Comparison of ENCODE assay signal across 32 cellular contexts in genomic region chr7:83613232-83613631, GRCh38. TPM values are rescaled to one million over a fixed set of nuclear protein-coding genes. Genes with fewer than 3 reads are reported as not detected.
DNase-seq lines count a peak whose midpoint lies in the region; ATAC-seq, FAIRE-seq and TF ChIP-seq lines count a peak whose summit lies in the region.
"Had no signal": no experiment of that assay in that cellular context is flagged by ENCODE, and none has a peak within 500 bp of the region (broad histone marks: within the 10 kb centered on the region; RNA-seq: fewer than 3 reads in every experiment).

No MANE protein-coding gene starts in this region.

- H3K4me1 ChIP-seq in GM23248 (ENCODE audit: insufficient read depth) = 0 out of 2 replicates have a peak, but pooled peaks cover 4% of the 10 kb centered on the region
- no peaks in the 10 kb centered on the region for H3K4me1 ChIP-seq in astrocyte (ENCODE audit: insufficient read depth, low read length)
- H3K4me1 ChIP-seq in SJCRH30 = no peaks in the 10 kb centered on the region
- H3K4me1 ChIP-seq: gastroesophageal sphincter, upper lobe of right lung had no signal

- no peak overlapping the region for H3K4me2 ChIP-seq in GM23248 (ENCODE audit: unreplicated experiment)
- no peak overlapping the region for H3K4me2 ChIP-seq in astrocyte (ENCODE audit: low read length)

- H3K4me1 Mint-ChIP-seq in astrocyte (ENCODE audit: low read depth, unreplicated experiment) = peaks cover 7% of the 10 kb centered on the region
- H3K4me1 Mint-ChIP-seq: memory B cell; stimulated activated effector memory CD8-positive, alpha-beta T cell treated with anti-CD3 and anti-CD28 coated beads, Interleukin-12 subunit alpha, Interleukin-12 subunit beta, amount 100 ng/mL, for 72 hours had no signal

- no peak for TF ChIP-seq CTCF in astrocyte (IDR thresholded peaks at IDR 0.05; ENCODE audit: insufficient read depth, low read depth, low read length)

- no peak for FAIRE-seq in astrocyte (lab: Jason Lieb, UNC)

- ATAC-seq in HG03432 (IDR thresholded peaks at IDR 0.05; ENCODE audit: unreplicated experiment) = peak; percentile 75
- ATAC-seq: gastroesophageal sphincter; left lobe of liver; PC-3; right cardiac atrium; stimulated activated effector memory CD8-positive, alpha-beta T cell treated with anti-CD3 and anti-CD28 coated beads, Interleukin-12 subunit alpha, Interleukin-12 subunit beta, amount 100 ng/mL, for 72 hours; upper lobe of right lung had no signal

- peak overlapping the region; percentile 29 for H3K27ac Mint-ChIP-seq in astrocyte (ENCODE audit: unreplicated experiment)
- H3K27ac Mint-ChIP-seq: activated CD4-positive, alpha-beta memory T cell treated with anti-CD3 and anti-CD28 coated beads for 36 hours; memory B cell; stimulated activated effector memory CD8-positive, alpha-beta T cell treated with anti-CD3 and anti-CD28 coated beads, Interleukin-12 subunit alpha, Interleukin-12 subunit beta, amount 100 ng/mL, for 72 hours had no signal

- H3K9me3 Mint-ChIP-seq in astrocyte (ENCODE audit: unreplicated experiment) = no peaks in the 10 kb centered on the region

- H3K9me3 ChIP-seq in GM23248 (ENCODE audit: low read depth) (no peaks in the 10 kb centered on the region), astrocyte (ENCODE audit: insufficient read depth, low read depth, low read length) (no peaks in the 10 kb centered on the region), SJCRH30 (replicated peaks) (no peaks in the 10 kb centered on the region)
- H3K9me3 ChIP-seq: gastroesophageal sphincter, upper lobe of right lung had no signal

- peak; percentile 42 for DNase-seq in GM23248
- DNase-seq in astrocyte (ENCODE audit: low read depth) = peak; percentile 25
- DNase-seq in stromal cell of bone marrow (ENCODE audit: low read depth) = peak; percentile 18
- DNase-seq in ecto neural progenitor cell (ENCODE audit: low spot score) = no peak
- DNase-seq in SJCRH30 = no peak
- no peak for DNase-seq in GF-D8 (lab: John Stamatoyannopoulos, UW)
- DNase-seq: activated CD4-positive, alpha-beta memory T cell treated with anti-CD3 and anti-CD28 coated beads for 36 hours; activated CD4-positive, CD25-positive, alpha-beta regulatory T cell; activated CD8-positive, alpha-beta memory T cell treated with anti-CD3 and anti-CD28 coated beads, Interleukin-2, amount 50 U/mL, for 4 hours; activated naive CD4-positive, alpha-beta T cell treated with anti-CD3 and anti-CD28 coated beads, Interleukin-2, amount 50 U/mL, for 16 hours; anterior cingulate cortex; C1 segment of cervical spinal cord; cortex of kidney; DND-41; hippocampal formation; NCI-H1048; NCI-H1694 treated with DMSO at 0.1 percent for 48 hours; NCI-H510A; PC-3; posterior cingulate gyrus; right cardiac atrium; SHP77 treated with DMSO at 0.1 percent for 48 hours; stimulated activated CD4-positive, alpha-beta T cell treated with anti-CD3 and anti-CD28 coated beads, Interleukin-12 subunit alpha, Interleukin-12 subunit beta, amount 100 ng/mL, for 4 hours; stimulated activated CD4-positive, alpha-beta T cell treated with anti-CD3 and anti-CD28 coated beads, Interleukin-4, amount 100 ng/mL, for 1 hour; substantia nigra; upper lobe of right lung had no signal

- H3K27me3 Mint-ChIP-seq in astrocyte (ENCODE audit: low read depth, unreplicated experiment) = no peaks in the 10 kb centered on the region
- H3K27me3 Mint-ChIP-seq: activated CD4-positive, alpha-beta memory T cell treated with anti-CD3 and anti-CD28 coated beads for 36 hours; memory B cell had no signal

- H3K27ac ChIP-seq in GM23248 (no peak overlapping the region), astrocyte (ENCODE audit: low read depth, low read length) (no peak overlapping the region), SJCRH30 (no peak overlapping the region)
- H3K27ac ChIP-seq: cardiac muscle cell, gastroesophageal sphincter, upper lobe of right lung had no signal

- H3K4me3 Mint-ChIP-seq in astrocyte (ENCODE audit: unreplicated experiment) = no peak overlapping the region
- H3K4me3 Mint-ChIP-seq: activated CD4-positive, alpha-beta memory T cell treated with anti-CD3 and anti-CD28 coated beads for 36 hours; memory B cell; stimulated activated effector memory CD8-positive, alpha-beta T cell treated with anti-CD3 and anti-CD28 coated beads, Interleukin-12 subunit alpha, Interleukin-12 subunit beta, amount 100 ng/mL, for 72 hours had no signal

- no peak overlapping the region for H3K9ac ChIP-seq in GM23248
- H3K9ac ChIP-seq in astrocyte (ENCODE audit: low read length) = no peak overlapping the region

- in situ Hi-C loops in GM23248 (cut with MboI) = no loop called here

- H3K27me3 ChIP-seq in GM23248 (replicated peaks; ENCODE audit: insufficient read depth) (no peaks in the 10 kb centered on the region), astrocyte (ENCODE audit: insufficient read depth, low read length) (no peaks in the 10 kb centered on the region), SJCRH30 (no peaks in the 10 kb centered on the region)
- H3K27me3 ChIP-seq: cardiac muscle cell, gastroesophageal sphincter, upper lobe of right lung had no signal

- no peaks in the 10 kb centered on the region for H3K9me2 ChIP-seq in GM23248 (ENCODE audit: insufficient read depth)

- no peaks in the 10 kb centered on the region for H3F3A ChIP-seq in GM23248 (ENCODE audit: insufficient read depth)

- H4K20me1 ChIP-seq in GM23248 (ENCODE audit: insufficient read depth) (no peaks in the 10 kb centered on the region), astrocyte (ENCODE audit: insufficient read depth, low read length) (no peaks in the 10 kb centered on the region)

- H3K36me3 Mint-ChIP-seq in astrocyte (ENCODE audit: low read depth, unreplicated experiment) = no peaks in the 10 kb centered on the region
- H3K36me3 Mint-ChIP-seq: activated CD4-positive, alpha-beta memory T cell treated with anti-CD3 and anti-CD28 coated beads for 36 hours; memory B cell; stimulated activated effector memory CD8-positive, alpha-beta T cell treated with anti-CD3 and anti-CD28 coated beads, Interleukin-12 subunit alpha, Interleukin-12 subunit beta, amount 100 ng/mL, for 72 hours had no signal

- no peaks in the 10 kb centered on the region for H3K79me2 ChIP-seq in GM23248 (ENCODE audit: insufficient read depth)
- H3K79me2 ChIP-seq in astrocyte (ENCODE audit: insufficient read depth, low read length) = no peaks in the 10 kb centered on the region

- no peak overlapping the region for H3K4me3 ChIP-seq in GM23248
- no peak overlapping the region for H3K4me3 ChIP-seq in astrocyte (ENCODE audit: insufficient read depth, low read depth, low read length)
- no peak overlapping the region for H3K4me3 ChIP-seq in SJCRH30
- H3K4me3 ChIP-seq: cardiac muscle cell, gastroesophageal sphincter, upper lobe of right lung had no signal

- no peak overlapping the region for H2AFZ ChIP-seq in GM23248
- no peak overlapping the region for H2AFZ ChIP-seq in astrocyte (ENCODE audit: low read depth, low read length)

- H3K36me3 ChIP-seq in GM23248 (ENCODE audit: low read depth) (no peaks in the 10 kb centered on the region), astrocyte (ENCODE audit: insufficient read depth, low read length) (no peaks in the 10 kb centered on the region), SJCRH30 (no peaks in the 10 kb centered on the region)
- H3K36me3 ChIP-seq: cardiac muscle cell, gastroesophageal sphincter, upper lobe of right lung had no signal

RNA-seq across cellular contexts. Expression of gene SEMA3E, which starts 35.7 kb away (rescaled TPM):
- total RNA-seq in GM23248 (2014; rRNA removed; shearing (Covaris generic)) = 0.32 and 1.6 TPM in 2 replicates
- polyA plus RNA-seq in GM23248 (2016; fragmentation: Nextera tagmentation; extraction: Ambion mirVana) = 0.35 and 0.43 TPM in 2 replicates
- total RNA-seq in astrocyte = 3.7 and 4.6 TPM in 2 replicates
- total RNA-seq in SJCRH30 (2014; rRNA removed; shearing (Covaris generic)) = 0.48 and 0.53 TPM in 2 replicates
- total RNA-seq: activated CD4-positive, alpha-beta memory T cell treated with anti-CD3 and anti-CD28 coated beads for 36 hours had no signal

Comparison
In these comparisons a context has a peak if more than half of its experiments do, and no peak if none do; other contexts are left out.
1. DNase-seq: peak in GM23248 (single experiment), astrocyte (single experiment) and stromal cell of bone marrow (single experiment); none in ecto neural progenitor cell (single experiment), SJCRH30 (0 of 2) and GF-D8 (single experiment).